24 cellular contexts compared by ENCODE assay signal in genomic region chr2:11013196-11013595, GRCh38.
"Had no signal": no experiment of that assay in that cellular context is flagged by ENCODE, and none has a peak within 500 bp of the region (broad histone marks: within the 10 kb centered on the region; RNA-seq: fewer than 3 reads in every experiment).

No MANE protein-coding gene starts in this region.

- DNase-seq: IMR-90, Karpas-422, KG1, MG63, NCI-H1092, NCI-H1105 treated with DMSO at 0.1 percent for 48 hours, NCI-H1436, NCI-H187, NCI-H2029, NCI-H2081 treated with DMSO at 0.1 percent for 48 hours, NCI-H2171, NCI-H226, NCI-H446, NCI-H510A, NCI-H524 treated with DMSO at 0.1 percent for 48 hours, NCI-H69, NCI-H774, PC-3, SHP77 treated with DMSO at 0.1 percent for 48 hours, SJCRH30 had no signal

- ATAC-seq: HepG2, Panc1, PC-3, Right ventricle myocardium inferior, SK-N-SH treated with all-trans-retinoic acid at 6 μM for 48 hours had no signal

- H3K9me3 ChIP-seq: SJCRH30 had no signal

- H3K27me3 ChIP-seq: MG63, SJCRH30 had no signal

- H3K4me1 ChIP-seq: SJCRH30 had no signal

- FAIRE-seq: HepG2 had no signal

- H3K4me3 ChIP-seq: MG63, SJCRH30 had no signal

- H3K27ac ChIP-seq: SJCRH30 had no signal

- H3K36me3 ChIP-seq: MG63, SJCRH30 had no signal
